ENCODE assay signal across 18 cellular contexts in genomic region chr19:3150739-3151329, GRCh38. TPM values are rescaled to one million over a fixed set of nuclear protein-coding genes. Genes with fewer than 3 reads are reported as not detected.
DNase-seq lines count a peak whose midpoint lies in the region; ATAC-seq and TF ChIP-seq lines count a peak whose summit lies in the region.
"Had no signal": no experiment of that assay in that cellular context is flagged by ENCODE, and none has a peak within 500 bp of the region (broad histone marks: within the 10 kb centered on the region; RNA-seq: fewer than 3 reads in every experiment).

No MANE protein-coding gene starts in this region.

- CTCF ChIA-PET in HEK293 (lab: Yijun Ruan, JAX): no interaction called here

- H3K4me3 ChIP-seq in BLaER1 treated with 17β-estradiol and CSF1 and Interleukin-3, amounts not matched to agents 10 nM and 100 nM: no peak overlapping the region
- H3K4me3 ChIP-seq in HEK293 (ENCODE audit: low read depth, low read length): no peak overlapping the region
- peak overlapping the region; percentile 37 for H3K4me3 ChIP-seq in SJCRH30
- H3K4me3 ChIP-seq in iPS-15b (ENCODE audit: low read depth, low read length): peak overlapping the region; percentile 30

- peaks cover 0 to 24% (median 0%) of the 10 kb centered on the region in 11 experiments; a peak in 5 of 22 replicates for H4K20me1 ChIP-seq in BLaER1 treated with 17β-estradiol and CSF1 and Interleukin-3, amounts not matched to agents 10 nM and 100 nM

- H3K36me3 ChIP-seq in BLaER1 treated with 17β-estradiol and CSF1 and Interleukin-3, amounts not matched to agents 10 nM and 100 nM: peaks cover 65 to 81% (median 76%) of the 10 kb centered on the region in 11 experiments
- H3K36me3 ChIP-seq in HEK293 (ENCODE audit: control insufficient read depth in 2 of 2, insufficient read depth in 1 of 2, low read length in 2 of 2) (no peaks in the 10 kb centered on the region), SJCRH30 (no peaks in the 10 kb centered on the region), iPS-15b (ENCODE audit: control insufficient read depth, insufficient read depth, low read length) (no peaks in the 10 kb centered on the region)

- H3K27me3 Mint-ChIP-seq in activated naive CD8-positive, alpha-beta T cell treated with anti-CD3 and anti-CD28 coated beads, Interleukin-2, amount 50 U/mL, for 24 hours: no peaks in the 10 kb centered on the region

- DNase-seq in SJCRH30: peak; percentile 26 to 38
- DNase-seq in activated naive CD8-positive, alpha-beta T cell treated with anti-CD3 and anti-CD28 coated beads, Interleukin-2, amount 50 U/mL, for 24 hours: no peak
- DNase-seq in AG20443 (ENCODE audit: low spot score): no peak
- DNase-seq: DMS53, HFFc6, NCI-H1092, NCI-H1436 treated with DMSO at 0.1 percent for 48 hours, NCI-H1930, NCI-H2227 treated with DMSO at 0.1 percent for 48 hours, NCI-H510A treated with DMSO at 0.1 percent for 48 hours, NCI-H748 treated with DMSO at 0.1 percent for 48 hours, SIG-M5 had no signal

- H3K4me2 ChIP-seq in BLaER1 treated with 17β-estradiol and CSF1 and Interleukin-3, amounts not matched to agents 10 nM and 100 nM: peak overlapping the region in 10 of 11 experiments; percentile 13 to 84 (median 58); a peak in 13 of 22 replicates

- H3K9me3 Mint-ChIP-seq in activated naive CD8-positive, alpha-beta T cell treated with anti-CD3 and anti-CD28 coated beads, Interleukin-2, amount 50 U/mL, for 24 hours: no peaks in the 10 kb centered on the region
- H3K9me3 Mint-ChIP-seq: HFFc6 had no signal

- TF ChIP-seq CTCF in HEK293 (tag by site-specific recombination; IDR thresholded peaks at IDR 0.05): no peak

- peaks cover 83 to 99% (median 92%) of the 10 kb centered on the region in 10 experiments for H3K4me1 ChIP-seq in BLaER1 treated with 17β-estradiol and CSF1 and Interleukin-3, amounts not matched to agents 10 nM and 100 nM
- H3K4me1 ChIP-seq in HEK293 (ENCODE audit: control insufficient read depth, insufficient read depth, low read length): no peaks in the 10 kb centered on the region
- H3K4me1 ChIP-seq in SJCRH30: peaks cover 9% of the 10 kb centered on the region; the same call in 1 of the 2 replicates
- no peaks in the 10 kb centered on the region for H3K4me1 ChIP-seq in iPS-15b (ENCODE audit: control insufficient read depth, insufficient read depth, low read length)

- no peaks in the 10 kb centered on the region for H3K27me3 ChIP-seq in BLaER1 treated with 17β-estradiol and CSF1 and Interleukin-3, amounts not matched to agents 10 nM and 100 nM
- H3K27me3 ChIP-seq in SJCRH30: no peaks in the 10 kb centered on the region; the same call in 1 of the 2 replicates
- no peaks in the 10 kb centered on the region for H3K27me3 ChIP-seq in iPS-15b (ENCODE audit: control insufficient read depth, insufficient read depth, low read length)

- no peak overlapping the region for H3K4me3 Mint-ChIP-seq in activated naive CD8-positive, alpha-beta T cell treated with anti-CD3 and anti-CD28 coated beads, Interleukin-2, amount 50 U/mL, for 24 hours
- H3K4me3 Mint-ChIP-seq: HFFc6 had no signal

- H3K36me3 Mint-ChIP-seq in activated naive CD8-positive, alpha-beta T cell treated with anti-CD3 and anti-CD28 coated beads, Interleukin-2, amount 50 U/mL, for 24 hours (ENCODE audit: low read depth): peaks cover 2% of the 10 kb centered on the region

- TF ChIP-seq POLR2A in GM18505 (IDR thresholded peaks at IDR 0.05; ENCODE audit: borderline replicate concordance, extremely low read depth, insufficient read depth, insufficient read length): no peak

- peak overlapping the region in 9 of 11 experiments; percentile 15 to 59 (median 33); a peak in 9 of 22 replicates for H3K9ac ChIP-seq in BLaER1 treated with 17β-estradiol and CSF1 and Interleukin-3, amounts not matched to agents 10 nM and 100 nM
- H3K9ac ChIP-seq in iPS-15b (ENCODE audit: low read depth, low read length): no peak overlapping the region

- peaks cover 0 to 34% (median 20%) of the 10 kb centered on the region in 11 experiments; a peak in 16 of 22 replicates for H3K9me3 ChIP-seq in BLaER1 treated with 17β-estradiol and CSF1 and Interleukin-3, amounts not matched to agents 10 nM and 100 nM (replicated peaks in 1 of 11)
- no peaks in the 10 kb centered on the region for H3K9me3 ChIP-seq in HEK293 (ENCODE audit: control insufficient read depth, insufficient read depth, low read depth, low read length)
- no peaks in the 10 kb centered on the region for H3K9me3 ChIP-seq in SJCRH30 (replicated peaks)
- H3K9me3 ChIP-seq in iPS-15b (ENCODE audit: control insufficient read depth, insufficient read depth, low read length): no peaks in the 10 kb centered on the region

- peak overlapping the region; percentile 39 to 97 (median 60); a peak in 21 of 22 replicates for H3K27ac ChIP-seq in BLaER1 treated with 17β-estradiol and CSF1 and Interleukin-3, amounts not matched to agents 10 nM and 100 nM
- no peak overlapping the region for H3K27ac ChIP-seq in HEK293 (ENCODE audit: extremely low read depth, low read depth, low read length)
- no peak overlapping the region for H3K27ac ChIP-seq in SJCRH30

- POLR2A ChIA-PET in HEK293 (lab: Yijun Ruan, JAX): no interaction called here

- ATAC-seq in GM18502 (IDR thresholded peaks at IDR 0.05; ENCODE audit: poor library complexity, unreplicated experiment): no peak
- no peak for ATAC-seq in activated naive CD8-positive, alpha-beta T cell treated with anti-CD3 and anti-CD28 coated beads, Interleukin-2, amount 50 U/mL, for 24 hours
- no peak for ATAC-seq in GM18505 (IDR thresholded peaks at IDR 0.05; ENCODE audit: unreplicated experiment)
- ATAC-seq: SK-N-SH treated with all-trans-retinoic acid at 6 μM for 48 hours had no signal

- peaks cover 5% of the 10 kb centered on the region for H3K4me1 Mint-ChIP-seq in activated naive CD8-positive, alpha-beta T cell treated with anti-CD3 and anti-CD28 coated beads, Interleukin-2, amount 50 U/mL, for 24 hours

- H3K27ac Mint-ChIP-seq in activated naive CD8-positive, alpha-beta T cell treated with anti-CD3 and anti-CD28 coated beads, Interleukin-2, amount 50 U/mL, for 24 hours: no peak overlapping the region
- H3K27ac Mint-ChIP-seq: HFFc6 had no signal

TF ChIP-seq in HEK293, 187 proteins besides CTCF, POLR2A, EP300 and RAD21 (continues in another document):
- TF ChIP-seq BCL6B (tag by site-specific recombination; IDR thresholded peaks at IDR 0.05) (0 out of 2 replicates have a peak, but pooled peaks have one; percentile 39), PBX3 (CRISPR knock-in tag; IDR thresholded peaks at IDR 0.05) (no peak), ZNF133 (tag by site-specific recombination; IDR thresholded peaks at IDR 0.05) (no peak), ZNF292 (tag by site-specific recombination; IDR thresholded peaks at IDR 0.05; ENCODE audit: borderline replicate concordance, low read depth) (no peak), ZNF221 (tag by site-specific recombination; IDR thresholded peaks at IDR 0.05; ENCODE audit: borderline replicate concordance) (no peak), ZNF354C (tag by site-specific recombination; IDR thresholded peaks at IDR 0.05; ENCODE audit: borderline replicate concordance, low read depth) (no peak), ZBTB11 (tag by site-specific recombination; conservative IDR thresholded peaks at IDR 0.05; ENCODE audit: low read depth) (peak; percentile 96)

RNA-seq across cellular contexts. Expression of gene GNA15, which starts 15.0 kb away (rescaled TPM):
- total RNA-seq in SJCRH30 (2014; rRNA removed; shearing (Covaris generic)): 0.13 and 0.59 TPM in 2 replicates
- total RNA-seq: HFFc6 had no signal

RNA-seq across cellular contexts. Expression of gene S1PR4, which starts 27.7 kb away (rescaled TPM):
- not detected in 2 replicates for total RNA-seq in SJCRH30 (2014; rRNA removed; shearing (Covaris generic))
- total RNA-seq: HFFc6 had no signal

RNA-seq across cellular contexts. Expression of gene NCLN, which starts 34.9 kb away (rescaled TPM):
- total RNA-seq in SJCRH30 (2014; rRNA removed; shearing (Covaris generic)): 39.8 and 41.8 TPM in 2 replicates

RNA-seq across cellular contexts. Expression of gene GNA11, which starts 56.7 kb away (rescaled TPM):
- total RNA-seq in SJCRH30 (2014; rRNA removed; shearing (Covaris generic)): 35.8 and 40.1 TPM in 2 replicates

Comparison
In these comparisons a context has a peak if more than half of its experiments do, and no peak if none do; other contexts are left out.
1. H3K27ac ChIP-seq: peak in BLaER1 treated with 17β-estradiol and CSF1 and Interleukin-3, amounts not matched to agents 10 nM and 100 nM (11 of 11); none in HEK293 (single experiment) and SJCRH30 (single experiment).
2. H3K4me3 ChIP-seq: peak in SJCRH30 (single experiment) and iPS-15b (single experiment); none in BLaER1 treated with 17β-estradiol and CSF1 and Interleukin-3, amounts not matched to agents 10 nM and 100 nM (0 of 10) and HEK293 (single experiment).
3. DNase-seq: peak in SJCRH30 (2 of 2); none in activated naive CD8-positive, alpha-beta T cell treated with anti-CD3 and anti-CD28 coated beads, Interleukin-2, amount 50 U/mL, for 24 hours (single experiment) and AG20443 (single experiment).